ENCODE assay signal across 1 cellular context in genomic region chr4:109658871-109659410, GRCh38.
TF ChIP-seq lines count a peak whose summit lies in the region.

No MANE protein-coding gene starts in this region.

TF ChIP-seq in SK-N-SH, 30 proteins besides CTCF, POLR2A, EP300 and RAD21 (continued from another document):
- no peak for TF ChIP-seq ZBTB33 (IDR thresholded peaks at IDR 0.05; ENCODE audit: borderline replicate concordance, low read depth)
- TF ChIP-seq EZH2phosphoT487 (IDR thresholded peaks at IDR 0.05; ENCODE audit: borderline replicate concordance, low read depth) = no peak
- no peak for TF ChIP-seq SIN3A (IDR thresholded peaks at IDR 0.05; ENCODE audit: borderline replicate concordance, low read depth, low read length)
- TF ChIP-seq TEAD4 (IDR thresholded peaks at IDR 0.05; ENCODE audit: borderline replicate concordance, insufficient read depth) = no peak
TF ChIP-seq in SK-N-SH: peak in this region for 0.
